ENCODE assay signal across 12 cellular contexts in the genomic region with DNA sequence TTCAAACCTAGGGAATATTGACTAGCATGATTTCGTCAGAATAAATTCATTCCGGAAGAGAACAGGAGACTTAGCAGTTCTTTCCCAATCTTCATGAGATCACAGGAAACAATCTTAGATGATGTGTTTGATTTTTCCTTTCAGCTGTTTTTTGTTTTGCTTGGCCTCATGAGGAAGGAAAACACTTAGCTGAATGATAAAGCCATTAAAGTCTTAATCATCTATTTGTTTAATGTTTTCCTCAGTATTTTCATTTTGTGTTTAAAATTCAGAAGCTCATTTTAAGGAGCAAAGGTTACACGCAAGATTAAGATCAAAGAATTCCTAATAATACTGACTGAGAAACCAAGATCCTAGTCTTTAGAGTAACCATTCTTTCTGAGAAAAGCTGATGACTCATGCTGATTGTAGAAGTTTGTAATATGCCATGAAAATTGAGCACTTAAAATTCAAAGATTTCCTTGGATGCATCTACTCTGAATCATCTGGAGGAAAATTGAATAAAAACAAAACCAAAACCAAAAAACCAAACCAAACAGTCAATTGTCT. TPM values are rescaled to one million over a fixed set of nuclear protein-coding genes. Genes with fewer than 3 reads are reported as not detected.
DNase-seq lines count a peak whose midpoint lies in the region; ATAC-seq, FAIRE-seq and TF ChIP-seq lines count a peak whose summit lies in the region.
"Had no signal": no experiment of that assay in that cellular context is flagged by ENCODE, and none has a peak within 500 bp of the region (broad histone marks: within the 10 kb centered on the region; RNA-seq: fewer than 3 reads in every experiment).

No MANE protein-coding gene starts in this region.

- DNase-seq in EH (ENCODE audit: low read depth) (peak; percentile 96), PC-3 (peak; percentile 93), neuronal stem cell (ENCODE audit: low spot score) (no peak), GM19240 (ENCODE audit: insufficient read length, low spot score) (no peak), frontal cortex (ENCODE audit: low spot score in 2 of 2) (no peak)
- DNase-seq in stimulated activated naive B cell treated with anti-CD40 and anti-IgM and Interleukin-4, amounts not matched to agents 10 μg/mL and 1 μg/mL and 100 μg/mL, for 72 hours, result no peak
- DNase-seq: KG1, NCI-H748 treated with DMSO at 0.1 percent for 48 hours had no signal

- no peaks in the 10 kb centered on the region for H3K36me3 Mint-ChIP-seq in stimulated activated naive B cell treated with anti-CD40 and anti-IgM and Interleukin-4, amounts not matched to agents 10 μg/mL and 1 μg/mL and 100 μg/mL, for 72 hours
- H3K36me3 Mint-ChIP-seq: memory B cell had no signal

- peaks cover 2 to 7% of the 10 kb centered on the region in 2 donors for H3K4me1 Mint-ChIP-seq in stimulated activated naive B cell treated with anti-CD40 and anti-IgM and Interleukin-4, amounts not matched to agents 10 μg/mL and 1 μg/mL and 100 μg/mL, for 72 hours
- H3K4me1 Mint-ChIP-seq: memory B cell had no signal

- H3K27me3 ChIP-seq in PC-3 (ENCODE audit: low read length) (no peaks in the 10 kb centered on the region), neuronal stem cell (ENCODE audit: control insufficient read depth in 3 of 3, insufficient read depth in 3 of 3, low read depth in 1 of 3, low read length in 3 of 3) (no peaks in the 10 kb centered on the region)

- H3K27me3 Mint-ChIP-seq in stimulated activated naive B cell treated with anti-CD40 and anti-IgM and Interleukin-4, amounts not matched to agents 10 μg/mL and 1 μg/mL and 100 μg/mL, for 72 hours, result peaks cover 5 to 6% of the 10 kb centered on the region in 2 donors
- H3K27me3 Mint-ChIP-seq: memory B cell had no signal

- H4K20me1 ChIP-seq in PC-3 (ENCODE audit: low read length), result no peaks in the 10 kb centered on the region

- intact Hi-C loops in PC-3 (cut with micrococcal nuclease), result loop anchor here (2.0 to 10.0 kb wide), 4 partner anchors 14 to 289 kb away; no protein-coding TSS in a partner anchor

- no peak overlapping the region for H2BK120ac ChIP-seq in neuronal stem cell (ENCODE audit: low read depth, low read length)

- no peak overlapping the region for H2BK15ac ChIP-seq in neuronal stem cell (ENCODE audit: low read length)

- peak; percentile 80 for ATAC-seq in PC-3
- no peak for ATAC-seq in stimulated activated naive B cell treated with anti-CD40 and anti-IgM and Interleukin-4, amounts not matched to agents 10 μg/mL and 1 μg/mL and 100 μg/mL, for 72 hours (replicated peaks)
- ATAC-seq in HG03439 (IDR thresholded peaks at IDR 0.05; ENCODE audit: unreplicated experiment), result no peak
- ATAC-seq: esophagus mucosa had no signal

- peaks cover 5% of the 10 kb centered on the region for H3F3A ChIP-seq in PC-3 (ENCODE audit: low read length, unreplicated experiment)

- H4K8ac ChIP-seq in neuronal stem cell (ENCODE audit: low read depth, low read length), result no peak overlapping the region

- no TSS peak for BruUV-seq in PC-3 (replicated peaks; lab: Mats Ljungman, UMichigan)

- H3K9me3 ChIP-seq in PC-3 (ENCODE audit: low read length) (no peaks in the 10 kb centered on the region), neuronal stem cell (replicated peaks in 1 of 2; ENCODE audit: control insufficient read depth in 2 of 2, insufficient read depth in 1 of 2, low read depth in 1 of 2, low read length in 2 of 2) (no peaks in the 10 kb centered on the region)

- H3K4me3 ChIP-seq in PC-3 (ENCODE audit: low read length) (no peak overlapping the region), neuronal stem cell (ENCODE audit: low read length in 2 of 2) (no peak overlapping the region)

- no peak overlapping the region for H3K4me3 Mint-ChIP-seq in stimulated activated naive B cell treated with anti-CD40 and anti-IgM and Interleukin-4, amounts not matched to agents 10 μg/mL and 1 μg/mL and 100 μg/mL, for 72 hours
- H3K4me3 Mint-ChIP-seq: memory B cell had no signal

- no peak overlapping the region for H3K14ac ChIP-seq in neuronal stem cell (ENCODE audit: low read length)

- FAIRE-seq in endometrium (lab: Jason Lieb, UNC), result peak; percentile 86
- FAIRE-seq in frontal cortex (lab: Jason Lieb, UNC), result no peak

- no peak overlapping the region for H4K91ac ChIP-seq in neuronal stem cell (ENCODE audit: low read depth, low read length, poor library complexity)

- POLR2A ChIA-PET in PC-3 (lab: Charles Lee; ENCODE audit: unreplicated experiment), result interaction anchor here (0.6 to 0.7 kb wide), 2 partner anchors 27 to 209 kb away, joined by 3 to 12 read pairs; no protein-coding TSS in a partner anchor

- no CpG with 5 or more reads among the region's 3 CpGs for WGBS in neuronal stem cell (ENCODE audit: extremely low coverage in 2 of 2, insufficient read length in 2 of 2, insufficient replicate concordance in 1 of 2), 2 donors

- H3K9me3 Mint-ChIP-seq in stimulated activated naive B cell treated with anti-CD40 and anti-IgM and Interleukin-4, amounts not matched to agents 10 μg/mL and 1 μg/mL and 100 μg/mL, for 72 hours, result no peaks in the 10 kb centered on the region
- H3K9me3 Mint-ChIP-seq: memory B cell had no signal

- TF ChIP-seq CTCF in PC-3 (conservative IDR thresholded peaks at IDR 0.05; ENCODE audit: low read depth, low read length), result no peak

- peak overlapping the region; percentile 93 for H3K27ac ChIP-seq in PC-3 (ENCODE audit: low read length)
- no peak overlapping the region for H3K27ac ChIP-seq in neuronal stem cell (replicated peaks; ENCODE audit: low read length)

- no peaks in the 10 kb centered on the region for H3K79me2 ChIP-seq in PC-3 (ENCODE audit: low read length)

- H3K4me2 ChIP-seq in PC-3 (ENCODE audit: low read length) (peak overlapping the region; percentile 35), neuronal stem cell (ENCODE audit: insufficient read depth, low read length, poor library complexity, severe bottlenecking) (no peak overlapping the region)

- CTCF ChIA-PET in PC-3 (lab: Charles Lee), result no interaction called here

- no peak overlapping the region for H3K23ac ChIP-seq in neuronal stem cell (ENCODE audit: low read depth, low read length, poor library complexity)

- peak overlapping the region; percentile 57; the same call in 1 of the 2 replicates for H3K9ac ChIP-seq in PC-3 (ENCODE audit: low read length)
- H3K9ac ChIP-seq in neuronal stem cell (ENCODE audit: low read depth, low read length, poor library complexity), result no peak overlapping the region

- no peak overlapping the region for H2AK5ac ChIP-seq in neuronal stem cell (ENCODE audit: low read depth, low read length)

- no peaks in the 10 kb centered on the region for H3K9me2 ChIP-seq in PC-3 (replicated peaks; ENCODE audit: low read length)

- no peak overlapping the region for H3K18ac ChIP-seq in neuronal stem cell (ENCODE audit: low read length)

- H2BK12ac ChIP-seq in neuronal stem cell (ENCODE audit: low read length), result no peak overlapping the region

- H3K36me3 ChIP-seq in PC-3 (ENCODE audit: low read depth, low read length) (no peaks in the 10 kb centered on the region), neuronal stem cell (replicated peaks in 1 of 2; ENCODE audit: control insufficient read depth in 2 of 2, insufficient read depth in 2 of 2, low read length in 2 of 2) (no peaks in the 10 kb centered on the region)

- H2AFZ ChIP-seq in PC-3 (ENCODE audit: low read length) (no peak overlapping the region), neuronal stem cell (ENCODE audit: low read length) (peak overlapping the region; percentile 32)

- H3K27ac Mint-ChIP-seq in stimulated activated naive B cell treated with anti-CD40 and anti-IgM and Interleukin-4, amounts not matched to agents 10 μg/mL and 1 μg/mL and 100 μg/mL, for 72 hours, result no peak overlapping the region
- H3K27ac Mint-ChIP-seq: memory B cell had no signal

- no peak overlapping the region for H3K4ac ChIP-seq in neuronal stem cell (ENCODE audit: low read length)

- no peak overlapping the region for H2BK5ac ChIP-seq in neuronal stem cell (ENCODE audit: low read length)

- H3K4me1 ChIP-seq in PC-3 (ENCODE audit: insufficient read depth, low read length) (peaks cover 39% of the 10 kb centered on the region), neuronal stem cell (ENCODE audit: control insufficient read depth in 2 of 2, insufficient read depth in 1 of 2, low read depth in 1 of 2, low read length in 2 of 2) (peaks cover 0 to 3% of the 10 kb centered on the region in 2 donors)

- no peaks in the 10 kb centered on the region for H3K79me1 ChIP-seq in neuronal stem cell (ENCODE audit: low read depth, low read length)

RNA-seq across cellular contexts. Expression of a gene that starts 15.4 kb away (rescaled TPM):
- 4.0 and 4.5 TPM in 2 replicates for total RNA-seq in PC-3 (2014; rRNA removed)
- 6.8 TPM for polyA plus RNA-seq in neuronal stem cell (2013, experiment 1 of 2)
- 7.6 TPM for polyA plus RNA-seq in neuronal stem cell (2013, experiment 2 of 2)
- 111 TPM for total RNA-seq in frontal cortex

Comparison
In these comparisons a context has a peak if more than half of its experiments do, and no peak if none do; other contexts are left out.
1. DNase-seq: peak in EH (single experiment) and PC-3 (single experiment); none in neuronal stem cell (single experiment), stimulated activated naive B cell treated with anti-CD40 and anti-IgM and Interleukin-4, amounts not matched to agents 10 μg/mL and 1 μg/mL and 100 μg/mL, for 72 hours (single experiment), GM19240 (single experiment) and frontal cortex (0 of 2).
2. RNA of a gene that starts 15.4 kb away (total RNA-seq): 111 TPM in frontal cortex (single experiment); 4.0 to 4.5 TPM in PC-3; every median in the first group is over 10 times any median in the second.